Comparison of ENCODE assay signal across 9 cellular contexts in genomic region chr2:217360781-217361485, GRCh38.
DNase-seq lines count a peak whose midpoint lies in the region; TF ChIP-seq lines count a peak whose summit lies in the region.
"Had no signal": no experiment of that assay in that cellular context is flagged by ENCODE, and none has a peak within 500 bp of the region (broad histone marks: within the 10 kb centered on the region; RNA-seq: fewer than 3 reads in every experiment).

No MANE protein-coding gene starts in this region.

- H3K4me3 Mint-ChIP-seq in type B pancreatic cell, result peak overlapping the region; percentile 10
- H3K4me3 Mint-ChIP-seq: activated CD4-positive, alpha-beta T cell treated with anti-CD3 and anti-CD28 coated beads, Interleukin-2, amount 10 ng/mL, durations not matched to agents 24 days and 14 days had no signal

- H3K27me3 Mint-ChIP-seq in type B pancreatic cell, result peaks cover 63% of the 10 kb centered on the region

- WGBS in adrenal gland, 4 donors, result 7 to 13% (median 11%) methylated on average over 4 of the region's 4 CpGs

- H3K36me3 ChIP-seq in adrenal gland (replicated peaks in 1 of 2), result no peaks in the 10 kb centered on the region
- H3K36me3 ChIP-seq in kidney epithelial cell (ENCODE audit: control insufficient read depth, insufficient read depth, low read length), result no peaks in the 10 kb centered on the region

- H3K4me3 ChIP-seq in adrenal gland (no peak overlapping the region), kidney epithelial cell (ENCODE audit: low read depth, low read length) (no peak overlapping the region)

- DNase-seq in Kasumi-1 (lab: John Stamatoyannopoulos, UW) (peak; percentile 42 to 56), adrenal gland (peak; percentile 42 to 81 (median 66)), kidney epithelial cell (ENCODE audit: low read depth) (peak; percentile 34), type B pancreatic cell (ENCODE audit: extremely low spot score, unreplicated experiment) (no peak), posterior cingulate gyrus (no peak)
- no peak for DNase-seq in stimulated activated CD4-positive, alpha-beta T cell treated with anti-CD3 and anti-CD28 coated beads, Interleukin-2, amount 100 ng/mL, for 24 hours
- no peak for DNase-seq in activated CD8-positive, alpha-beta memory T cell treated with anti-CD3 and anti-CD28 coated beads, Interleukin-2, amount 50 U/mL, for 4 hours
- no peak for DNase-seq in central memory CD4-positive, alpha-beta T cell
- DNase-seq: activated CD4-positive, alpha-beta T cell treated with anti-CD3 and anti-CD28 coated beads, Interleukin-2, amount 10 ng/mL, durations not matched to agents 24 days and 14 days had no signal

- no peak overlapping the region for H3K27ac Mint-ChIP-seq in type B pancreatic cell
- H3K27ac Mint-ChIP-seq: activated CD4-positive, alpha-beta T cell treated with anti-CD3 and anti-CD28 coated beads, Interleukin-2, amount 10 ng/mL, durations not matched to agents 24 days and 14 days had no signal

- H3K9me3 ChIP-seq in adrenal gland (replicated peaks in 1 of 3), result no peaks in the 10 kb centered on the region

- H3K36me3 Mint-ChIP-seq in type B pancreatic cell, result peaks cover 6% of the 10 kb centered on the region

- H3K27me3 ChIP-seq in adrenal gland, result no peaks in the 10 kb centered on the region
- H3K27me3 ChIP-seq in kidney epithelial cell (ENCODE audit: control insufficient read depth, insufficient read depth, low read length), result no peaks in the 10 kb centered on the region

- no peak for TF ChIP-seq POLR2A in adrenal gland (IDR thresholded peaks at IDR 0.05)

- H3K4me1 Mint-ChIP-seq in type B pancreatic cell (ENCODE audit: unreplicated experiment), result peaks cover 29% of the 10 kb centered on the region
- H3K4me1 Mint-ChIP-seq: activated CD4-positive, alpha-beta T cell treated with anti-CD3 and anti-CD28 coated beads, Interleukin-2, amount 10 ng/mL, durations not matched to agents 24 days and 14 days had no signal

- H3K4me1 ChIP-seq in adrenal gland (replicated peaks in 1 of 2), result peaks cover 23 to 55% of the 10 kb centered on the region in 2 donors

- TF ChIP-seq CTCF in adrenal gland (IDR thresholded peaks at IDR 0.05) (peak in 4 of 6 experiments; percentile 16 to 36 (median 26)), kidney epithelial cell (IDR thresholded peaks at IDR 0.05; ENCODE audit: insufficient read depth, low read length, poor library complexity, severe bottlenecking) (no peak), type B pancreatic cell (conservative IDR thresholded peaks at IDR 0.05) (peak; percentile 39)

- intact Hi-C loops in adrenal gland (cut with DNase I) (no loop called here), posterior cingulate gyrus (cut with DNase I) (no loop called here)

- H3K9me3 Mint-ChIP-seq in type B pancreatic cell, result peaks cover 9% of the 10 kb centered on the region

- peak overlapping the region in 4 of 5 donors; percentile 28 to 86 (median 49) for H3K27ac ChIP-seq in adrenal gland

Comparison
In these comparisons a context has a peak if more than half of its experiments do, and no peak if none do; other contexts are left out.
1. DNase-seq: peak in Kasumi-1 (2 of 2), adrenal gland (7 of 7) and kidney epithelial cell (single experiment); none in type B pancreatic cell (single experiment), stimulated activated CD4-positive, alpha-beta T cell treated with anti-CD3 and anti-CD28 coated beads, Interleukin-2, amount 100 ng/mL, for 24 hours (0 of 2), activated CD8-positive, alpha-beta memory T cell treated with anti-CD3 and anti-CD28 coated beads, Interleukin-2, amount 50 U/mL, for 4 hours (single experiment), posterior cingulate gyrus (0 of 10) and central memory CD4-positive, alpha-beta T cell (single experiment).